Comparison of ENCODE assay signal across 1 cellular context in genomic region chr4:134024251-134024650, GRCh38.
TF ChIP-seq lines count a peak whose summit lies in the region.

No MANE protein-coding gene starts in this region.

TF ChIP-seq in SK-N-SH, 30 proteins besides CTCF, POLR2A, EP300 and RAD21 (continued from another document):
- TF ChIP-seq REST (IDR thresholded peaks at IDR 0.05; ENCODE audit: low read depth, low read length) (no peak), SMC3 (IDR thresholded peaks at IDR 0.05; ENCODE audit: low read depth, low read length) (0 out of 2 replicates have a peak, but pooled peaks have one; percentile 7), USF1 (IDR thresholded peaks at IDR 0.05; ENCODE audit: borderline replicate concordance, low read depth) (no peak), NRF1 (IDR thresholded peaks at IDR 0.05; ENCODE audit: low read depth, low read length) (no peak), FOSL2 (IDR thresholded peaks at IDR 0.05; ENCODE audit: borderline replicate concordance, low read depth) (no peak), JUND (IDR thresholded peaks at IDR 0.05) (no peak)
